In genomic region chr17:67105213-67105612, GRCh38 we compare ENCODE assay signal across 15 cellular contexts.
A peak's percentile ranks its signal among the peaks of the same experiment; 100 is the strongest.
DNase-seq lines count a peak whose midpoint lies in the region; ATAC-seq, FAIRE-seq and TF ChIP-seq lines count a peak whose summit lies in the region.
"Had no signal": no experiment of that assay in that cellular context is flagged by ENCODE, and none has a peak within 500 bp of the region (broad histone marks: within the 10 kb centered on the region; RNA-seq: fewer than 3 reads in every experiment).

No MANE protein-coding gene starts in this region.

- TF ChIP-seq POLR2A in H54 (IDR thresholded peaks at IDR 0.05; ENCODE audit: low read depth, low read length) = no peak

- H3K4me1 Mint-ChIP-seq in WTC11 = no peaks in the 10 kb centered on the region

- H3K27me3 Mint-ChIP-seq in WTC11 (ENCODE audit: low read depth) = no peaks in the 10 kb centered on the region
- H3K27me3 Mint-ChIP-seq: activated CD4-positive, alpha-beta T cell treated with anti-CD3 and anti-CD28 coated beads, Interleukin-2, amount 10 ng/mL, durations not matched to agents 24 days and 14 days; CD4-positive, CD25-positive, alpha-beta regulatory T cell; naive thymus-derived CD8-positive, alpha-beta T cell had no signal

- TF ChIP-seq CTCF in lung (IDR thresholded peaks at IDR 0.05; ENCODE audit: control extremely low read depth, extremely low read depth) = no peak
- no peak for TF ChIP-seq CTCF in WTC11 (IDR thresholded peaks at IDR 0.05)

- POLR2A ChIA-PET in WTC11 (lab: Charles Lee) = interaction anchor here (0.6 kb wide), 1 partner anchor 75 kb away, joined by 3 read pairs; no protein-coding TSS in a partner anchor

- no peak overlapping the region for H3K4me3 ChIP-seq in lung
- H3K4me3 ChIP-seq in effector memory CD4-positive, alpha-beta T cell (ENCODE audit: insufficient read depth, low read depth, low read length, poor library complexity, severe bottlenecking) = no peak overlapping the region
- H3K4me3 ChIP-seq: SJSA1, vagina had no signal

- no peak overlapping the region for H3K27ac Mint-ChIP-seq in WTC11
- H3K27ac Mint-ChIP-seq: activated CD4-positive, alpha-beta T cell treated with anti-CD3 and anti-CD28 coated beads, Interleukin-2, amount 10 ng/mL, durations not matched to agents 24 days and 14 days had no signal

- peak overlapping the region in 1 of 2 donors; percentile 5 for H3K27ac ChIP-seq in lung (ENCODE audit: low read depth in 1 of 2, low read length in 1 of 2)
- no peak overlapping the region for H3K27ac ChIP-seq in effector memory CD4-positive, alpha-beta T cell (ENCODE audit: insufficient read depth, low read length, poor library complexity, severe bottlenecking)
- H3K27ac ChIP-seq: SJSA1, vagina had no signal

- H3K9me3 Mint-ChIP-seq in WTC11 = no peaks in the 10 kb centered on the region
- H3K9me3 Mint-ChIP-seq: naive thymus-derived CD8-positive, alpha-beta T cell had no signal

- H3K9me3 ChIP-seq in lung (ENCODE audit: control insufficient read depth in 2 of 2, insufficient read depth in 1 of 2, low read length in 1 of 2) = no peaks in the 10 kb centered on the region
- no peaks in the 10 kb centered on the region for H3K9me3 ChIP-seq in effector memory CD4-positive, alpha-beta T cell (ENCODE audit: control insufficient read depth, low read length)
- H3K9me3 ChIP-seq: SJSA1, vagina had no signal

- H3K4me1 ChIP-seq in lung (ENCODE audit: control insufficient read depth in 2 of 2, insufficient read depth in 2 of 2, low read length in 2 of 2) = peaks cover 0 to 2% of the 10 kb centered on the region in 2 donors
- H3K4me1 ChIP-seq in effector memory CD4-positive, alpha-beta T cell (ENCODE audit: control insufficient read depth, insufficient read depth, low read length, poor library complexity, severe bottlenecking) = no peaks in the 10 kb centered on the region
- H3K4me1 ChIP-seq: SJSA1 had no signal

- DNase-seq in AG08396 (ENCODE audit: low spot score) (peak; percentile 9), H54 (ENCODE audit: insufficient read length, low spot score) (no peak), amniotic epithelial cell (ENCODE audit: low read depth) (peak; percentile 95), lung (ENCODE audit: low spot score) (no peak), SW480 (ENCODE audit: low spot score) (no peak), WTC11 (ENCODE audit: low spot score) (no peak)
- DNase-seq in effector memory CD4-positive, alpha-beta T cell = no peak
- DNase-seq: activated CD4-positive, alpha-beta T cell treated with anti-CD3 and anti-CD28 coated beads, Interleukin-2, amount 10 ng/mL, durations not matched to agents 24 days and 14 days; activated naive CD4-positive, alpha-beta T cell treated with Interleukin-2 at 50 U/mL for 16 hours; CD4-positive, CD25-positive, alpha-beta regulatory T cell; naive thymus-derived CD8-positive, alpha-beta T cell; NCI-H526 treated with DMSO at 0.1 percent for 48 hours had no signal

- H3K36me3 ChIP-seq in lung (ENCODE audit: control insufficient read depth in 2 of 2, insufficient read depth in 2 of 2, low read length in 2 of 2) = peaks cover 16 to 18% of the 10 kb centered on the region in 2 donors
- H3K36me3 ChIP-seq in effector memory CD4-positive, alpha-beta T cell (ENCODE audit: control insufficient read depth, insufficient read depth, low read length) = peaks cover 39% of the 10 kb centered on the region

- CTCF ChIA-PET in WTC11 (lab: Charles Lee) = no interaction called here

- ATAC-seq in lung (ENCODE audit: insufficient read depth, low FRiP score) = peak; percentile 58
- ATAC-seq in GM21528 (IDR thresholded peaks at IDR 0.05; ENCODE audit: low FRiP score, unreplicated experiment) = no peak
- ATAC-seq in WTC11 = no peak
- ATAC-seq: naive thymus-derived CD8-positive, alpha-beta T cell had no signal

- no peak overlapping the region for H3K4me3 Mint-ChIP-seq in WTC11
- H3K4me3 Mint-ChIP-seq: activated CD4-positive, alpha-beta T cell treated with anti-CD3 and anti-CD28 coated beads, Interleukin-2, amount 10 ng/mL, durations not matched to agents 24 days and 14 days; CD4-positive, CD25-positive, alpha-beta regulatory T cell; naive thymus-derived CD8-positive, alpha-beta T cell had no signal

- peaks cover 31% of the 10 kb centered on the region for H3K36me3 Mint-ChIP-seq in WTC11

- H3K27me3 ChIP-seq in lung (ENCODE audit: control insufficient read depth, insufficient read depth) = no peaks in the 10 kb centered on the region
- H3K27me3 ChIP-seq in effector memory CD4-positive, alpha-beta T cell (replicated peaks; ENCODE audit: control insufficient read depth, insufficient read depth, low read length, poor library complexity, severe bottlenecking) = no peaks in the 10 kb centered on the region
- H3K27me3 ChIP-seq: SJSA1, vagina had no signal

- peak; percentile 93 for FAIRE-seq in H54 (lab: Jason Lieb, UNC)

TF ChIP-seq in WTC11, 78 proteins besides CTCF, POLR2A, EP300 and RAD21:
- no peak for TF ChIP-seq ZBTB43 (CRISPR knock-in tag; IDR thresholded peaks at IDR 0.05)
- no peak for TF ChIP-seq ZSCAN18 (CRISPR knock-in tag; IDR thresholded peaks at IDR 0.05)
- TF ChIP-seq MXD4 (CRISPR knock-in tag; IDR thresholded peaks at IDR 0.05; ENCODE audit: borderline replicate concordance) = no peak
- TF ChIP-seq TP53 (CRISPR knock-in tag; IDR thresholded peaks at IDR 0.05) = no peak
- TF ChIP-seq KAT7 (CRISPR knock-in tag; IDR thresholded peaks at IDR 0.05; ENCODE audit: borderline replicate concordance) = no peak
- no peak for TF ChIP-seq ARID4B (CRISPR knock-in tag; IDR thresholded peaks at IDR 0.05; ENCODE audit: borderline replicate concordance)
- no peak for TF ChIP-seq E2F5 (CRISPR knock-in tag; IDR thresholded peaks at IDR 0.05)
- no peak for TF ChIP-seq NR1H2 (CRISPR knock-in tag; IDR thresholded peaks at IDR 0.05)

Comparison
In these comparisons a context has a peak if more than half of its experiments do, and no peak if none do; other contexts are left out.
1. DNase-seq: peak in AG08396 (single experiment) and amniotic epithelial cell (single experiment); none in H54 (single experiment), lung (single experiment), effector memory CD4-positive, alpha-beta T cell (0 of 3), SW480 (single experiment) and WTC11 (single experiment).